9 cellular contexts compared by ENCODE assay signal in the genomic region with DNA sequence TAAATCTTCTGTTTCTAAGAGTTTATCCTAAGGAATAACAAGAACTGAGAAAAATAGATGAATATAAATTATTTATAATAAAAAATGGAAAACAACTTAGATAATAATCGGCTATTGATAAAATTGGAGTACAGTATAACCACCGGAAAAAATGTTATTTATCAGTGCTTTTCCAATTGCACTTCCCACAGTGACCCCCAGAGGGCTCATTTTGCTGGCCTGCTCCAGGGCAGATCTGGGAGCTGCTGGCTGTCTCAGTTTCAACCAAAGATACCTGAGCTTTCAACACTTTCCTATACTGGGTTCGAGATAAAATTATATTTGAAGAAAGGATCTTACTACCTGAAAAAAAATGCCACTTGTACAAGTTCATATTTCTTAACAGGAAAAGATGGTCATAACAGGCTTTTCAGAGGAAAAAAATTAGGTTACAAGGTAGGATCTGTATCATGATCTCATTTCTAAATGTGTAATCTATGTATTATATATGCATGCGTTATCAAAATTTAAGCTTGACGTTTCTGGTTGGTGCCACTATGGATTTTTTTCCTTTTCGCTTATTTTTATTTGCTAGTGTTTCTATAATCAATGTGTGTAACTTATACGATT.
DNase-seq lines count a peak whose midpoint lies in the region; ATAC-seq and TF ChIP-seq lines count a peak whose summit lies in the region.
"Had no signal": no experiment of that assay in that cellular context is flagged by ENCODE, and none has a peak within 500 bp of the region (broad histone marks: within the 10 kb centered on the region; RNA-seq: fewer than 3 reads in every experiment).

No MANE protein-coding gene starts in this region.

- H3K4me1 ChIP-seq in A673 (ENCODE audit: insufficient read depth, low read length, poor library complexity, severe bottlenecking) (peaks cover 7% of the 10 kb centered on the region), suprapubic skin (no peaks in the 10 kb centered on the region)

- DNase-seq in A673 (ENCODE audit: low spot score) (peak; percentile 54), GM13976 (ENCODE audit: low spot score) (peak; percentile 63), NCI-H2171 treated with DMSO at 0.1 percent for 48 hours (lab: John Stamatoyannopoulos, UW) (peak; percentile 61), endothelial cell (ENCODE audit: low spot score) (peak; percentile 70), naive B cell (peak; percentile 9), suprapubic skin (ENCODE audit: low spot score in 2 of 2) (no peak)
- DNase-seq in activated CD8-positive, alpha-beta T cell treated with anti-CD3 and anti-CD28 coated beads, Interleukin-2, amount 10 ng/mL, durations not matched to agents 7 days and 5 days: peak; percentile 56

- H3K9me3 ChIP-seq in A673 (ENCODE audit: low read depth, low read length, poor library complexity, severe bottlenecking) (no peaks in the 10 kb centered on the region), suprapubic skin (no peaks in the 10 kb centered on the region)

- H3K9me3 Mint-ChIP-seq in activated CD8-positive, alpha-beta T cell treated with anti-CD3 and anti-CD28 coated beads, Interleukin-2, amount 10 ng/mL, durations not matched to agents 7 days and 5 days (ENCODE audit: insufficient read depth): no peaks in the 10 kb centered on the region
- no peaks in the 10 kb centered on the region for H3K9me3 Mint-ChIP-seq in endothelial cell (ENCODE audit: unreplicated experiment)
- peaks cover 0 to 5% (median 0%) of the 10 kb centered on the region in 7 donors for H3K9me3 Mint-ChIP-seq in naive B cell
- H3K9me3 Mint-ChIP-seq: stimulated activated naive CD8-positive, alpha-beta T cell treated with anti-CD3 and anti-CD28 coated beads, Interleukin-15, Interleukin-2, amounts not matched to agents 100 ng/mL and 50 ng/mL, for 24 hours had no signal

- no peak for TF ChIP-seq EP300 in suprapubic skin (IDR thresholded peaks at IDR 0.05)

- H3K4me3 Mint-ChIP-seq in activated CD8-positive, alpha-beta T cell treated with anti-CD3 and anti-CD28 coated beads, Interleukin-2, amount 10 ng/mL, durations not matched to agents 7 days and 5 days: no peak overlapping the region
- H3K4me3 Mint-ChIP-seq in endothelial cell (ENCODE audit: unreplicated experiment): no peak overlapping the region
- H3K4me3 Mint-ChIP-seq in naive B cell: peak overlapping the region in 1 of 8 donors; percentile 37
- H3K4me3 Mint-ChIP-seq: stimulated activated naive CD8-positive, alpha-beta T cell treated with anti-CD3 and anti-CD28 coated beads, Interleukin-15, Interleukin-2, amounts not matched to agents 100 ng/mL and 50 ng/mL, for 24 hours had no signal

- H3K27ac ChIP-seq in A673 (ENCODE audit: low read depth, low read length, poor library complexity, severe bottlenecking) (no peak overlapping the region), suprapubic skin (no peak overlapping the region)

- TF ChIP-seq POLR2A in suprapubic skin (IDR thresholded peaks at IDR 0.05): no peak

- no peaks in the 10 kb centered on the region for H3K36me3 Mint-ChIP-seq in activated CD8-positive, alpha-beta T cell treated with anti-CD3 and anti-CD28 coated beads, Interleukin-2, amount 10 ng/mL, durations not matched to agents 7 days and 5 days (ENCODE audit: low read depth)
- H3K36me3 Mint-ChIP-seq in endothelial cell (ENCODE audit: low read depth, unreplicated experiment) (no peaks in the 10 kb centered on the region), naive B cell (no peaks in the 10 kb centered on the region)

- no peaks in the 10 kb centered on the region for H3K4me1 Mint-ChIP-seq in activated CD8-positive, alpha-beta T cell treated with anti-CD3 and anti-CD28 coated beads, Interleukin-2, amount 10 ng/mL, durations not matched to agents 7 days and 5 days (ENCODE audit: low read depth)
- peaks cover 6% of the 10 kb centered on the region for H3K4me1 Mint-ChIP-seq in endothelial cell (ENCODE audit: unreplicated experiment)
- H3K4me1 Mint-ChIP-seq in naive B cell: no peaks in the 10 kb centered on the region

- H3K4me3 ChIP-seq in A673 (ENCODE audit: low read depth, low read length, poor library complexity, severe bottlenecking) (no peak overlapping the region), suprapubic skin (no peak overlapping the region)

- no peak overlapping the region for H3K27ac Mint-ChIP-seq in activated CD8-positive, alpha-beta T cell treated with anti-CD3 and anti-CD28 coated beads, Interleukin-2, amount 10 ng/mL, durations not matched to agents 7 days and 5 days
- H3K27ac Mint-ChIP-seq in endothelial cell (ENCODE audit: unreplicated experiment) (no peak overlapping the region), naive B cell (no peak overlapping the region)
- H3K27ac Mint-ChIP-seq: stimulated activated naive CD8-positive, alpha-beta T cell treated with anti-CD3 and anti-CD28 coated beads, Interleukin-15, Interleukin-2, amounts not matched to agents 100 ng/mL and 50 ng/mL, for 24 hours had no signal

- peaks cover 3% of the 10 kb centered on the region for H3K27me3 Mint-ChIP-seq in activated CD8-positive, alpha-beta T cell treated with anti-CD3 and anti-CD28 coated beads, Interleukin-2, amount 10 ng/mL, durations not matched to agents 7 days and 5 days (ENCODE audit: low read depth)
- H3K27me3 Mint-ChIP-seq in endothelial cell (ENCODE audit: unreplicated experiment) (no peaks in the 10 kb centered on the region), naive B cell (no peaks in the 10 kb centered on the region)
- H3K27me3 Mint-ChIP-seq: stimulated activated naive CD8-positive, alpha-beta T cell treated with anti-CD3 and anti-CD28 coated beads, Interleukin-15, Interleukin-2, amounts not matched to agents 100 ng/mL and 50 ng/mL, for 24 hours had no signal

- no TSS peak for BruUV-seq in A673 (replicated peaks; lab: Mats Ljungman, UMichigan)

- 60% methylated on average over 7 of the region's 7 CpGs for WGBS in suprapubic skin

- ATAC-seq in HG02938 (IDR thresholded peaks at IDR 0.05; ENCODE audit: unreplicated experiment) (peak; percentile 72), naive B cell (ENCODE audit: low read depth in 2 of 2) (no peak)
- ATAC-seq in activated CD8-positive, alpha-beta T cell treated with anti-CD3 and anti-CD28 coated beads, Interleukin-2, amount 10 ng/mL, durations not matched to agents 7 days and 5 days: no peak

- peak; percentile 89 for TF ChIP-seq CTCF in A673 (conservative IDR thresholded peaks at IDR 0.05; ENCODE audit: low read depth, low read length)
- peak; percentile 77 for TF ChIP-seq CTCF in GM13976 (IDR thresholded peaks at IDR 0.05; ENCODE audit: borderline replicate concordance, control extremely low read depth, extremely low read depth, insufficient read depth, missing control alignments)
- peak; percentile 93 for TF ChIP-seq CTCF in endothelial cell (IDR thresholded peaks at IDR 0.05; ENCODE audit: unreplicated experiment)
- peak; percentile 52 to 79 for TF ChIP-seq CTCF in suprapubic skin (IDR thresholded peaks at IDR 0.05)

- POLR2A ChIA-PET in A673 (lab: Charles Lee; ENCODE audit: low non-redundant PET): no interaction called here
- POLR2A ChIA-PET in activated CD8-positive, alpha-beta T cell treated with anti-CD3 and anti-CD28 coated beads, Interleukin-2, amount 10 ng/mL, durations not matched to agents 7 days and 5 days (lab: Charles Lee): no interaction called here

- in situ Hi-C loops in GM13976 (cut with MboI; ENCODE audit: low sequenced_read_pairs, unreplicated experiment): no loop called here

- H3K36me3 ChIP-seq in A673 (ENCODE audit: insufficient read depth, low read length, poor library complexity, severe bottlenecking) (no peaks in the 10 kb centered on the region), suprapubic skin (no peaks in the 10 kb centered on the region)

- CTCF ChIA-PET in A673 (lab: Charles Lee): interaction anchor here (1.0 to 1.3 kb wide), 2 partner anchors 104 to 213 kb away, joined by 8 to 18 read pairs; a partner anchor contains a TSS
- CTCF ChIA-PET in activated CD8-positive, alpha-beta T cell treated with anti-CD3 and anti-CD28 coated beads, Interleukin-2, amount 10 ng/mL, durations not matched to agents 7 days and 5 days (lab: Charles Lee): interaction anchor here (0.7 to 1.5 kb wide), 3 partner anchors 12 to 210 kb away, joined by 4 to 9 read pairs (median 5); no protein-coding TSS in a partner anchor

- H3K27me3 ChIP-seq in A673 (replicated peaks; ENCODE audit: insufficient read depth, low read depth, low read length, poor library complexity) (no peaks in the 10 kb centered on the region), suprapubic skin (no peaks in the 10 kb centered on the region)

- intact Hi-C loops in A673 (cut with micrococcal nuclease; ENCODE audit: unreplicated experiment): loop anchor here (1.0 to 5.0 kb wide), 2 partner anchors 105 to 214 kb away; a partner anchor contains a TSS

Comparison
In these comparisons a context has a peak if more than half of its experiments do, and no peak if none do; other contexts are left out.
1. DNase-seq: peak in A673 (single experiment), GM13976 (single experiment), NCI-H2171 treated with DMSO at 0.1 percent for 48 hours (single experiment), activated CD8-positive, alpha-beta T cell treated with anti-CD3 and anti-CD28 coated beads, Interleukin-2, amount 10 ng/mL, durations not matched to agents 7 days and 5 days (single experiment), endothelial cell (single experiment) and naive B cell (single experiment); none in suprapubic skin (0 of 2).
2. Peak in every context shown above with its lines, with median percentiles within 50 percentile points of each other: CTCF ChIP-seq.